Comparison of ENCODE assay signal across 26 cellular contexts in genomic region chr11:113856966-113857759, GRCh38. TPM values are rescaled to one million over a fixed set of nuclear protein-coding genes. Genes with fewer than 3 reads are reported as not detected.
DNase-seq lines count a peak whose midpoint lies in the region; ATAC-seq, FAIRE-seq and TF ChIP-seq lines count a peak whose summit lies in the region.
"Had no signal": no experiment of that assay in that cellular context is flagged by ENCODE, and none has a peak within 500 bp of the region (broad histone marks: within the 10 kb centered on the region; RNA-seq: fewer than 3 reads in every experiment).

No MANE protein-coding gene starts in this region.

- H2BK5ac ChIP-seq in H9 (ENCODE audit: insufficient read length, low read length), result no peak overlapping the region

- no peak overlapping the region for H3K27ac ChIP-seq in H9 (ENCODE audit: insufficient read length, low read depth, low read length)
- no peak overlapping the region for H3K27ac ChIP-seq in endothelial cell of umbilical vein (ENCODE audit: insufficient read depth, low read depth, low read length)
- H3K27ac ChIP-seq: HL-60, PC-9, RWPE1 had no signal

- no peak overlapping the region for H3T11ph ChIP-seq in H9 (ENCODE audit: low read length)

- H3K27me3 ChIP-seq in H9 (ENCODE audit: insufficient read depth, low read length) (no peaks in the 10 kb centered on the region), endothelial cell of umbilical vein (ENCODE audit: control insufficient read depth in 2 of 2, insufficient read depth in 2 of 2, low read length in 2 of 2) (no peaks in the 10 kb centered on the region)
- H3K27me3 ChIP-seq: BE2C had no signal

- TF ChIP-seq CTCF in H9 (conservative IDR thresholded peaks at IDR 0.05) (no peak), endothelial cell of umbilical vein (IDR thresholded peaks at IDR 0.05; ENCODE audit: extremely low read depth in 1 of 2, insufficient read depth in 1 of 2, low read depth in 1 of 2, low read length in 2 of 2) (no peak)

- peaks cover 55 to 59% of the 10 kb centered on the region in 2 experiments for H3K4me1 Mint-ChIP-seq in H9
- H3K4me1 Mint-ChIP-seq in natural killer cell treated with Interleukin-12 subunit alpha and Interleukin-12 subunit beta and Interleukin-15 and Interleukin-18, amount 100 ng/mL, for 72 hours (ENCODE audit: low read depth in 2 of 2), result peaks cover 40 to 41% of the 10 kb centered on the region in 2 donors

- no peak overlapping the region for H3K4me3 Mint-ChIP-seq in H9
- no peak overlapping the region for H3K4me3 Mint-ChIP-seq in natural killer cell treated with Interleukin-12 subunit alpha and Interleukin-12 subunit beta and Interleukin-15 and Interleukin-18, amount 100 ng/mL, for 72 hours

- H3K79me2 ChIP-seq in H9 (ENCODE audit: insufficient read depth, low read length) (peaks cover 15% of the 10 kb centered on the region; the same call in 1 of the 2 replicates), endothelial cell of umbilical vein (ENCODE audit: control insufficient read depth, insufficient read depth, low read length) (peaks cover 3% of the 10 kb centered on the region)

- no peak overlapping the region for H3K56ac ChIP-seq in H9 (ENCODE audit: insufficient read length, low read depth, low read length)

- H3K36me3 Mint-ChIP-seq in H9 (ENCODE audit: insufficient read depth in 1 of 3, low read depth in 3 of 3), result peaks cover 8 to 27% (median 10%) of the 10 kb centered on the region in 3 experiments; a peak in 6 of 7 replicates
- no peaks in the 10 kb centered on the region for H3K36me3 Mint-ChIP-seq in natural killer cell treated with Interleukin-12 subunit alpha and Interleukin-12 subunit beta and Interleukin-15 and Interleukin-18, amount 100 ng/mL, for 72 hours

- H3K9me3 Mint-ChIP-seq in H9, result no peaks in the 10 kb centered on the region
- no peaks in the 10 kb centered on the region for H3K9me3 Mint-ChIP-seq in natural killer cell treated with Interleukin-12 subunit alpha and Interleukin-12 subunit beta and Interleukin-15 and Interleukin-18, amount 100 ng/mL, for 72 hours

- H2AFZ ChIP-seq in H9 (ENCODE audit: low read length), result no peak overlapping the region
- H2AFZ ChIP-seq in endothelial cell of umbilical vein (ENCODE audit: low read depth, low read length), result no peak overlapping the region
- H2AFZ ChIP-seq: PC-9 had no signal

- H3K23me2 ChIP-seq in H9 (ENCODE audit: insufficient read length, low read depth, low read length, poor library complexity, severe bottlenecking), result no peaks in the 10 kb centered on the region

- no peak overlapping the region for H4K5ac ChIP-seq in H9 (ENCODE audit: insufficient read length, low read depth, low read length)

- H3K4me2 ChIP-seq in H9 (ENCODE audit: insufficient read depth, insufficient read length, low read length) (no peak overlapping the region), endothelial cell of umbilical vein (ENCODE audit: insufficient read depth, low read length) (peak overlapping the region; percentile 14)
- H3K4me2 ChIP-seq: PC-9 had no signal

- dilution Hi-C loops in endothelial cell of umbilical vein (cut with MboI; ENCODE audit: extremely low pct_ligation_motif_present, low sequenced_read_pairs), result no loop called here

- WGBS in H9 (ENCODE audit: extremely low coverage, insufficient read length, low lambda C conversion rate), result no CpG with 5 or more reads among the region's 5 CpGs

- peak overlapping the region in 2 of 3 experiments; percentile 35 to 40; a peak in 3 of 7 replicates for H3K27ac Mint-ChIP-seq in H9
- peak overlapping the region; percentile 87 for H3K27ac Mint-ChIP-seq in natural killer cell treated with Interleukin-12 subunit alpha and Interleukin-12 subunit beta and Interleukin-15 and Interleukin-18, amount 100 ng/mL, for 72 hours

- no peaks in the 10 kb centered on the region for H3K9me3 ChIP-seq in H9 (ENCODE audit: control insufficient read depth, low read depth, low read length)
- no peaks in the 10 kb centered on the region for H3K9me3 ChIP-seq in endothelial cell of umbilical vein (replicated peaks; ENCODE audit: control insufficient read depth, insufficient read depth, low read length)
- H3K9me3 ChIP-seq: BE2C had no signal

- H3K18ac ChIP-seq in H9 (ENCODE audit: insufficient read length, low read depth, low read length), result no peak overlapping the region

- no peak for TF ChIP-seq POLR2A in GM12891 (IDR thresholded peaks at IDR 0.05; ENCODE audit: low read depth, low read length)
- no peak for TF ChIP-seq POLR2A in endothelial cell of umbilical vein (IDR thresholded peaks at IDR 0.05; ENCODE audit: low read depth, low read length)

- FAIRE-seq in GM12891 (lab: Jason Lieb, UNC) (peak; percentile 47), endothelial cell of umbilical vein (lab: Jason Lieb, UNC) (no peak)
- FAIRE-seq: D721Med, H54 had no signal

- H4K20me1 ChIP-seq in H9 (ENCODE audit: control insufficient read depth, insufficient read depth, insufficient read length), result no peaks in the 10 kb centered on the region
- no peaks in the 10 kb centered on the region for H4K20me1 ChIP-seq in endothelial cell of umbilical vein (replicated peaks; ENCODE audit: control insufficient read depth, extremely low read depth, insufficient read depth, low read length)

- DNase-seq in GM12891 (ENCODE audit: insufficient read length, low spot score) (no peak), H9 (no peak), endothelial cell of umbilical vein (ENCODE audit: low read depth, low spot score) (peak; percentile 54), RKO (ENCODE audit: low spot score) (no peak)
- no peak for DNase-seq in natural killer cell treated with Interleukin-12 subunit alpha and Interleukin-12 subunit beta and Interleukin-15 and Interleukin-18, amount 100 ng/mL, for 72 hours (ENCODE audit: low spot score)
- DNase-seq in activated CD8-positive, alpha-beta memory T cell treated with anti-CD3 and anti-CD28 coated beads, Interleukin-2, amount 50 U/mL, for 4 hours, result no peak
- no peak for DNase-seq in activated CD4-positive, alpha-beta T cell treated with anti-CD3 and anti-CD28 coated beads, Interleukin-2, amount 50 U/mL, for 1 hour
- DNase-seq: BE2C, DMS53, GDM1, KG1, NCI-H1092 treated with DMSO at 0.1 percent for 48 hours, NCI-H1436 treated with DMSO at 0.1 percent for 48 hours, NCI-H1930, NCI-H2227 treated with DMSO at 0.1 percent for 48 hours, NCI-H510A treated with DMSO at 0.1 percent for 48 hours, NCI-H748 treated with DMSO at 0.1 percent for 48 hours, PC-9, SIG-M5 had no signal

- intact Hi-C loops in endothelial cell of umbilical vein (cut with micrococcal nuclease), result no loop called here

- no peak overlapping the region for H4K91ac ChIP-seq in H9 (ENCODE audit: insufficient read length, low read depth, low read length)

- H3K14ac ChIP-seq in H9 (ENCODE audit: insufficient read depth, low read length), result no peak overlapping the region

- H2BK15ac ChIP-seq in H9 (ENCODE audit: low read depth, low read length), result no peak overlapping the region

- no peak overlapping the region for H2BK20ac ChIP-seq in H9 (ENCODE audit: low read depth, low read length, poor library complexity, severe bottlenecking)

- H4K8ac ChIP-seq in H9 (replicated peaks; ENCODE audit: insufficient read length, low read depth, low read length), result no peak overlapping the region

- H3K4me1 ChIP-seq in H9 (ENCODE audit: insufficient read depth, low read length) (peaks cover 2% of the 10 kb centered on the region; the same call in 1 of the 2 replicates), endothelial cell of umbilical vein (ENCODE audit: control insufficient read depth, extremely low read depth, insufficient read depth, low read length) (peaks cover 5% of the 10 kb centered on the region)
- H3K4me1 ChIP-seq: BE2C had no signal

- no peaks in the 10 kb centered on the region for H3K27me3 Mint-ChIP-seq in H9 (ENCODE audit: low read depth)
- H3K27me3 Mint-ChIP-seq in natural killer cell treated with Interleukin-12 subunit alpha and Interleukin-12 subunit beta and Interleukin-15 and Interleukin-18, amount 100 ng/mL, for 72 hours, result no peaks in the 10 kb centered on the region

- peaks cover 0 to 3% of the 10 kb centered on the region in 2 experiments for H3K36me3 ChIP-seq in endothelial cell of umbilical vein (ENCODE audit: control insufficient read depth in 2 of 2, extremely low read depth in 1 of 2, insufficient read depth in 2 of 2, low read length in 2 of 2)

- H3K9ac ChIP-seq in H9 (ENCODE audit: extremely low read depth, insufficient read length, low read length) (no peak overlapping the region), endothelial cell of umbilical vein (replicated peaks; ENCODE audit: extremely low read depth, insufficient read depth, low read length) (no peak overlapping the region)

- H3K4me3 ChIP-seq in endothelial cell of umbilical vein (replicated peaks in 1 of 3; ENCODE audit: insufficient read depth in 1 of 3, low read depth in 1 of 3, low read length in 3 of 3), result no peak overlapping the region
- H3K4me3 ChIP-seq: PC-9 had no signal

- POLR2A ChIA-PET in endothelial cell of umbilical vein (lab: Charles Lee), result interaction anchor here (0.5 kb wide), 1 partner anchor 84 kb away, joined by 3 read pairs; no protein-coding TSS in a partner anchor

- no peak for ATAC-seq in natural killer cell treated with Interleukin-12 subunit alpha and Interleukin-12 subunit beta and Interleukin-15 and Interleukin-18, amount 100 ng/mL, for 72 hours
- ATAC-seq: SK-N-SH treated with all-trans-retinoic acid at 6 μM for 48 hours had no signal

- peaks cover 4% of the 10 kb centered on the region for H3K79me1 ChIP-seq in H9 (ENCODE audit: insufficient read depth, low read depth, low read length, poor library complexity, severe bottlenecking)

- BruUV-seq in endothelial cell of umbilical vein (replicated peaks; lab: Mats Ljungman, UMichigan), result no TSS peak

- H3K9me1 ChIP-seq in endothelial cell of umbilical vein (replicated peaks; ENCODE audit: control insufficient read depth, extremely low read depth, insufficient read depth, low read length), result peaks cover 2% of the 10 kb centered on the region

- peak overlapping the region; percentile 53 for H2BK120ac ChIP-seq in H9 (ENCODE audit: low read depth, low read length, poor library complexity, severe bottlenecking)

- CTCF ChIA-PET in endothelial cell of umbilical vein (lab: Charles Lee), result interaction anchor here (1.2 to 1.6 kb wide), 2 partner anchors 39 to 51 kb away, joined by 3 to 5 read pairs; no protein-coding TSS in a partner anchor

- no peak overlapping the region for H2BK12ac ChIP-seq in H9 (ENCODE audit: insufficient read length, low read depth, low read length)

- H3K4ac ChIP-seq in H9 (ENCODE audit: low read depth, low read length), result no peak overlapping the region

- H2AK5ac ChIP-seq in H9 (ENCODE audit: insufficient read length, low read length), result no peak overlapping the region

- no peak overlapping the region for H3K23ac ChIP-seq in H9 (ENCODE audit: insufficient read length, low read depth, low read length)

RNA-seq across cellular contexts. Expression of gene USP28, which starts 18.2 kb away (rescaled TPM):
- polyA plus RNA-seq in GM12891 (2012; ENCODE audit: low read depth, missing spikeins), result 12.2 TPM
- total RNA-seq in H9 (2021), result 98.8 and 107 TPM in 2 replicates
- 29.6 and 30.5 TPM in 2 replicates for total RNA-seq in endothelial cell of umbilical vein
- 18.0 and 19.2 TPM in 2 replicates for polyA plus RNA-seq in endothelial cell of umbilical vein
- polyA plus RNA-seq in endothelial cell of umbilical vein (2011; cell fraction: cytosol; rRNA removed), result 19.5 and 21.9 TPM in 2 replicates
- polyA plus RNA-seq in endothelial cell of umbilical vein (2011; cell fraction: nucleus; rRNA removed), result 64.1 and 66.5 TPM in 2 replicates
- 23.9 and 26.8 TPM in 2 replicates for polyA plus RNA-seq in endothelial cell of umbilical vein (2012)
- polyA minus RNA-seq in endothelial cell of umbilical vein, result 47.0 and 54.3 TPM in 2 replicates
- 30.4 TPM for polyA minus RNA-seq in endothelial cell of umbilical vein (2011; cell fraction: cytosol; rRNA and poly(A)+ RNA removed)
- 21.5 and 45.1 TPM in 2 replicates for polyA minus RNA-seq in endothelial cell of umbilical vein (2011; cell fraction: nucleus; rRNA and poly(A)+ RNA removed)
- 10 to 100 TPM; 63.7 to 67.3 TPM for total RNA-seq in natural killer cell treated with Interleukin-12 subunit alpha and Interleukin-12 subunit beta and Interleukin-15 and Interleukin-18, amount 100 ng/mL, for 72 hours

RNA-seq across cellular contexts. Expression of gene HTR3B, which starts 47.4 kb away (rescaled TPM):
- not detected for polyA plus RNA-seq in GM12891 (2012; ENCODE audit: low read depth, missing spikeins)
- total RNA-seq in H9 (2021) (not detected in 2 replicates), endothelial cell of umbilical vein (not detected in 2 replicates)
- polyA plus RNA-seq in endothelial cell of umbilical vein, result not detected in 2 replicates
- not detected in 2 replicates for polyA plus RNA-seq in endothelial cell of umbilical vein (2011; cell fraction: cytosol; rRNA removed)
- not detected in 2 replicates for polyA plus RNA-seq in endothelial cell of umbilical vein (2011; cell fraction: nucleus; rRNA removed)
- not detected in 2 replicates for polyA plus RNA-seq in endothelial cell of umbilical vein (2012)
- not detected in 2 replicates for polyA minus RNA-seq in endothelial cell of umbilical vein
- not detected for polyA minus RNA-seq in endothelial cell of umbilical vein (2011; cell fraction: cytosol; rRNA and poly(A)+ RNA removed)
- not detected in 2 replicates for polyA minus RNA-seq in endothelial cell of umbilical vein (2011; cell fraction: nucleus; rRNA and poly(A)+ RNA removed)
- total RNA-seq in natural killer cell treated with Interleukin-12 subunit alpha and Interleukin-12 subunit beta and Interleukin-15 and Interleukin-18, amount 100 ng/mL, for 72 hours, result not detected
- total RNA-seq: A673, HT-29, PC-9 had no signal
